Comparison of ENCODE assay signal across 21 cellular contexts in the genomic region with DNA sequence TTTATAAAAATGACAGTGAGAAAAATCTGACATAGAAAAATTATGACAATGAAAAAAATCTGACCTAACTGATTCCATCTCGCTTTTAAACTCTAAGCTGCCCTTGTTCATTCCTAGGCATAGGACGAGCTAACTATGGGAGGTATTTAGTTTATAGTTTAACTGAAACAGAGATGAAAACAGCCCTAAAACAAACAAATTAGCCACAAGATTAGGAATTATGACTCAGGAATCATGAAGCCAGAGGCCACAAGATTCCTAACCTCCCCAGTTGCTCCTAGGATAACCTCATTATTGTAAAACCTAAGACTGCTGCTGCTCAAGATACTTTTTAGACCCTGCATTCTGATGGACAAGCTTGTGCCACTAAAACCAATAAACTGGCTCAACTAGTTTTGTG.
DNase-seq lines count a peak whose midpoint lies in the region; ATAC-seq and TF ChIP-seq lines count a peak whose summit lies in the region.
"Had no signal": no experiment of that assay in that cellular context is flagged by ENCODE, and none has a peak within 500 bp of the region (broad histone marks: within the 10 kb centered on the region; RNA-seq: fewer than 3 reads in every experiment).

No MANE protein-coding gene starts in this region.

- no peak overlapping the region for H3K4me3 Mint-ChIP-seq in Calu3 (ENCODE audit: low read depth, unreplicated experiment)
- no peak overlapping the region for H3K4me3 Mint-ChIP-seq in activated CD8-positive, alpha-beta memory T cell treated with anti-CD3 and anti-CD28 coated beads, Interleukin-2, amount 10 ng/mL, durations not matched to agents 7 days and 5 days
- H3K4me3 Mint-ChIP-seq: CD4-positive, alpha-beta T cell had no signal

- no peaks in the 10 kb centered on the region for H3K27me3 Mint-ChIP-seq in Calu3 (ENCODE audit: unreplicated experiment)
- peaks cover 3% of the 10 kb centered on the region for H3K27me3 Mint-ChIP-seq in activated CD8-positive, alpha-beta memory T cell treated with anti-CD3 and anti-CD28 coated beads, Interleukin-2, amount 10 ng/mL, durations not matched to agents 7 days and 5 days
- H3K27me3 Mint-ChIP-seq: CD4-positive, alpha-beta T cell had no signal

- H3K4me3 ChIP-seq in choroid plexus epithelial cell (ENCODE audit: low read depth, low read length) (no peak overlapping the region), mesenchymal stem cell (ENCODE audit: insufficient read depth in 1 of 2, low read depth in 1 of 2, low read length in 2 of 2) (no peak overlapping the region), H7 (ENCODE audit: insufficient read depth, low read depth, low read length) (no peak overlapping the region)
- H3K4me3 ChIP-seq: A549, HAP-1 had no signal

- peaks cover 45% of the 10 kb centered on the region for H3K9me3 ChIP-seq in mesenchymal stem cell (ENCODE audit: control insufficient read depth, low read length)
- H3K9me3 ChIP-seq: HAP-1 had no signal

- H3K4me1 Mint-ChIP-seq in Calu3 (ENCODE audit: low read depth, unreplicated experiment) = peaks cover 14% of the 10 kb centered on the region
- no peaks in the 10 kb centered on the region for H3K4me1 Mint-ChIP-seq in activated CD8-positive, alpha-beta memory T cell treated with anti-CD3 and anti-CD28 coated beads, Interleukin-2, amount 10 ng/mL, durations not matched to agents 7 days and 5 days

- H2BK15ac ChIP-seq in mesenchymal stem cell (ENCODE audit: low read depth, poor library complexity, severe bottlenecking) = no peak overlapping the region

- no peak overlapping the region for H3K18ac ChIP-seq in mesenchymal stem cell (ENCODE audit: low read depth in 1 of 2, low read length in 2 of 2)

- no peaks in the 10 kb centered on the region for H3K79me1 ChIP-seq in mesenchymal stem cell (replicated peaks; ENCODE audit: low read length, poor library complexity, severe bottlenecking)

- peaks cover 7% of the 10 kb centered on the region for H3K9me3 Mint-ChIP-seq in Calu3 (ENCODE audit: low read depth, unreplicated experiment)
- H3K9me3 Mint-ChIP-seq in activated CD8-positive, alpha-beta memory T cell treated with anti-CD3 and anti-CD28 coated beads, Interleukin-2, amount 10 ng/mL, durations not matched to agents 7 days and 5 days (ENCODE audit: low read depth) = peaks cover 6% of the 10 kb centered on the region

- peak overlapping the region; percentile 77 for H3K27ac ChIP-seq in mesenchymal stem cell (ENCODE audit: low read length, poor library complexity, severe bottlenecking)
- H3K27ac ChIP-seq: A549, HL-60, KMS-11 had no signal

- no peak overlapping the region for H3K4ac ChIP-seq in mesenchymal stem cell (ENCODE audit: low read depth in 1 of 2, low read length in 2 of 2)

- no peaks in the 10 kb centered on the region for H3K27me3 ChIP-seq in mesenchymal stem cell (ENCODE audit: control insufficient read depth in 1 of 2, insufficient read depth in 1 of 2, low read length in 2 of 2)
- no peaks in the 10 kb centered on the region for H3K27me3 ChIP-seq in H7 (ENCODE audit: control insufficient read depth, insufficient read depth, low read length)

- H3K4me1 ChIP-seq in mesenchymal stem cell (ENCODE audit: control insufficient read depth, insufficient read depth, low read depth, low read length) = no peaks in the 10 kb centered on the region
- H3K4me1 ChIP-seq: A549, HAP-1 had no signal

- no peak overlapping the region for H2AK5ac ChIP-seq in mesenchymal stem cell (ENCODE audit: low read length, severe bottlenecking)

- no peak overlapping the region for H2BK12ac ChIP-seq in mesenchymal stem cell (ENCODE audit: low read length in 2 of 2)

- no peak overlapping the region for H2BK120ac ChIP-seq in mesenchymal stem cell (ENCODE audit: low read depth, low read length)

- H3K36me3 Mint-ChIP-seq in Calu3 (ENCODE audit: insufficient read depth, unreplicated experiment) = no peaks in the 10 kb centered on the region
- H3K36me3 Mint-ChIP-seq in activated CD8-positive, alpha-beta memory T cell treated with anti-CD3 and anti-CD28 coated beads, Interleukin-2, amount 10 ng/mL, durations not matched to agents 7 days and 5 days = peaks cover 4% of the 10 kb centered on the region

- CTCF ChIA-PET in Calu3 (lab: Charles Lee) = no interaction called here
- CTCF ChIA-PET in activated CD8-positive, alpha-beta memory T cell treated with anti-CD3 and anti-CD28 coated beads, Interleukin-2, amount 10 ng/mL, durations not matched to agents 7 days and 5 days (lab: Charles Lee) = no interaction called here

- no peak for ATAC-seq in activated CD8-positive, alpha-beta memory T cell treated with anti-CD3 and anti-CD28 coated beads, Interleukin-2, amount 10 ng/mL, durations not matched to agents 7 days and 5 days
- no peak for ATAC-seq in HG03342 (IDR thresholded peaks at IDR 0.05; ENCODE audit: unreplicated experiment)
- ATAC-seq: A549, Panc1 had no signal

- no peak overlapping the region for H3K23ac ChIP-seq in mesenchymal stem cell (ENCODE audit: low read length in 2 of 2)

- TF ChIP-seq CTCF in Calu3 (IDR thresholded peaks at IDR 0.05; ENCODE audit: unreplicated experiment) (no peak), choroid plexus epithelial cell (conservative IDR thresholded peaks at IDR 0.05; ENCODE audit: low read depth, low read length) (no peak)

- no peak for DNase-seq in Calu3
- DNase-seq in M059J (ENCODE audit: low read depth) = peak; percentile 86
- peak; percentile 28 for DNase-seq in choroid plexus epithelial cell (ENCODE audit: low read depth)
- peak; percentile 28 for DNase-seq in mesenchymal stem cell
- DNase-seq in stimulated activated CD4-positive, alpha-beta T cell treated with anti-CD3 and anti-CD28 coated beads, Interleukin-4, amount 100 ng/mL, for 4 hours = no peak
- DNase-seq in activated CD8-positive, alpha-beta memory T cell treated with anti-CD3 and anti-CD28 coated beads, Interleukin-2, amount 10 ng/mL, durations not matched to agents 7 days and 5 days = no peak
- DNase-seq in H7 = no peak
- DNase-seq: AML-193; CD4-positive, alpha-beta T cell; MM.1S; NCI-H1105 treated with DMSO at 0.1 percent for 48 hours; NCI-H187 treated with DMSO at 0.1 percent for 48 hours; NCI-H446 treated with DMSO at 0.1 percent for 48 hours; NCI-H774; SHP77 had no signal

- H2AFZ ChIP-seq in mesenchymal stem cell (ENCODE audit: low read depth, low read length) = no peak overlapping the region

- H3K36me3 ChIP-seq in mesenchymal stem cell (ENCODE audit: control insufficient read depth in 1 of 2, insufficient read depth in 2 of 2, low read depth in 1 of 2, low read length in 2 of 2) = peaks cover 0 to 3% of the 10 kb centered on the region in 2 experiments
- H3K36me3 ChIP-seq in H7 (replicated peaks; ENCODE audit: control insufficient read depth, insufficient read depth, low read length) = no peaks in the 10 kb centered on the region
- H3K36me3 ChIP-seq: HAP-1 had no signal

- H3K9ac ChIP-seq in mesenchymal stem cell (ENCODE audit: low read length) = no peak overlapping the region
- H3K9ac ChIP-seq: KMS-11 had no signal

- no CpG with 5 or more reads among the region's 2 CpGs for WGBS in mesenchymal stem cell

- no peak overlapping the region for H3K4me2 ChIP-seq in mesenchymal stem cell (ENCODE audit: low read length, poor library complexity, severe bottlenecking)
- H3K4me2 ChIP-seq: A549, KMS-11 had no signal

- no peak overlapping the region for H4K8ac ChIP-seq in mesenchymal stem cell (ENCODE audit: low read length)

- H3K14ac ChIP-seq in mesenchymal stem cell (ENCODE audit: low read length in 2 of 2) = no peak overlapping the region

- no peak overlapping the region for H4K91ac ChIP-seq in mesenchymal stem cell (ENCODE audit: low read length)

- no TSS peak for BruUV-seq in Calu3 (replicated peaks; lab: Mats Ljungman, UMichigan)

- intact Hi-C loops in Calu3 (cut with micrococcal nuclease; ENCODE audit: unreplicated experiment) = no loop called here

- H2BK5ac ChIP-seq in mesenchymal stem cell (ENCODE audit: low read depth, low read length, poor library complexity, severe bottlenecking) = no peak overlapping the region

- peak overlapping the region; percentile 64 for H3K27ac Mint-ChIP-seq in Calu3 (ENCODE audit: unreplicated experiment)
- no peak overlapping the region for H3K27ac Mint-ChIP-seq in activated CD8-positive, alpha-beta memory T cell treated with anti-CD3 and anti-CD28 coated beads, Interleukin-2, amount 10 ng/mL, durations not matched to agents 7 days and 5 days
- H3K27ac Mint-ChIP-seq: CD4-positive, alpha-beta T cell had no signal

Comparison
In these comparisons a context has a peak if more than half of its experiments do, and no peak if none do; other contexts are left out.
1. DNase-seq: peak in M059J (single experiment), choroid plexus epithelial cell (single experiment) and mesenchymal stem cell (single experiment); none in Calu3 (single experiment), stimulated activated CD4-positive, alpha-beta T cell treated with anti-CD3 and anti-CD28 coated beads, Interleukin-4, amount 100 ng/mL, for 4 hours (0 of 2), activated CD8-positive, alpha-beta memory T cell treated with anti-CD3 and anti-CD28 coated beads, Interleukin-2, amount 10 ng/mL, durations not matched to agents 7 days and 5 days (single experiment) and H7 (single experiment).